Comparison of ENCODE assay signal across 7 cellular contexts in genomic region chr5:38342261-38342660, GRCh38.
"Had no signal": no experiment of that assay in that cellular context is flagged by ENCODE, and none has a peak within 500 bp of the region (broad histone marks: within the 10 kb centered on the region; RNA-seq: fewer than 3 reads in every experiment).

No MANE protein-coding gene starts in this region.

- DNase-seq: IMR-90, KBM-7, KG1 had no signal

- H3K4me3 ChIP-seq: K562 had no signal

- ATAC-seq: HepG2, K562 had no signal

- H3K4me1 Mint-ChIP-seq: IgD-negative memory B cell had no signal

- H3K36me3 Mint-ChIP-seq: IgD-negative memory B cell had no signal

- H3K27ac Mint-ChIP-seq: IgD-negative memory B cell had no signal

- H3K27ac ChIP-seq: HL-60 had no signal

- H3K4me3 Mint-ChIP-seq: IgD-negative memory B cell had no signal
